10 cellular contexts compared by ENCODE assay signal in the genomic region with DNA sequence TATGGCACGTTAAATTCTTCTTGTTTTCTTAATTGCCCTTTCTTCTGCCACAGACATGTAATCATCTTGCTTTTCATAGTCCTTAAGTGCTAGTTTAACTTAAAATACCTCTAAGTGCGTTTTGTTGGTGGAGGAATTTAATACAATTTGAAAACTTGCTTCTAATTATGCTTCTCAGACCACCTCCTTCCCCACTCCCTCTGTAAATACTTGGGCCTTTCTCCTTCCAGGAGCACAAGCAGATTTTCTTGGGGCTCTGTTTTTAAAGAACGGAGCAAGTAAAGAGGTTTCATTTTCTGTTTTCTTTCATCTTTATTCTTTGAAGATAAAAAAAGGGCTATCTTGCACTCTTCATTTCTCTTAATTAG. TPM values are rescaled to one million over a fixed set of nuclear protein-coding genes. Genes with fewer than 3 reads are reported as not detected.
DNase-seq lines count a peak whose midpoint lies in the region; ATAC-seq and TF ChIP-seq lines count a peak whose summit lies in the region.
"Had no signal": no experiment of that assay in that cellular context is flagged by ENCODE, and none has a peak within 500 bp of the region (broad histone marks: within the 10 kb centered on the region; RNA-seq: fewer than 3 reads in every experiment).

No MANE protein-coding gene starts in this region.

- H3K79me2 ChIP-seq in SK-N-SH (ENCODE audit: insufficient read depth) = peaks cover 42% of the 10 kb centered on the region

- H3K36me3 ChIP-seq in right atrium auricular region (no peaks in the 10 kb centered on the region), SK-N-SH (replicated peaks in 1 of 2; ENCODE audit: control insufficient read depth in 1 of 2, insufficient read depth in 2 of 2, low read length in 1 of 2) (peaks cover 26 to 28% of the 10 kb centered on the region in 2 experiments)

- intact Hi-C loops in Right ventricle myocardium superior (cut with DNase I) = no loop called here
- intact Hi-C loops in lower leg skin (cut with DNase I; ENCODE audit: low total_unique reads) = no loop called here
- intact Hi-C loops in activated CD4-positive, alpha-beta T cell treated with anti-CD3 and anti-CD28 coated beads, Interleukin-2, amount 10 ng/mL, durations not matched to agents 24 days and 14 days (cut with micrococcal nuclease) = no loop called here

- peaks cover 12% of the 10 kb centered on the region; the same call in 1 of the 2 replicates for H4K20me1 ChIP-seq in SK-N-SH (ENCODE audit: insufficient read depth)

- no peak for TF ChIP-seq RAD21 in SK-N-SH (IDR thresholded peaks at IDR 0.05; ENCODE audit: low read length)

- H3K4me1 Mint-ChIP-seq in activated CD4-positive, alpha-beta T cell treated with anti-CD3 and anti-CD28 coated beads, Interleukin-2, amount 10 ng/mL, durations not matched to agents 24 days and 14 days = no peaks in the 10 kb centered on the region

- H3K4me1 ChIP-seq in right atrium auricular region (no peaks in the 10 kb centered on the region), SK-N-SH (ENCODE audit: control insufficient read depth in 1 of 2, insufficient read depth in 2 of 2, low read depth in 1 of 2, low read length in 1 of 2) (peaks cover 19 to 26% of the 10 kb centered on the region in 2 experiments; a peak in 3 of 4 replicates)

- peak overlapping the region; percentile 43 to 57 for H3K4me3 ChIP-seq in right atrium auricular region
- peak overlapping the region; percentile 88 to 93 for H3K4me3 ChIP-seq in SK-N-SH (ENCODE audit: low read depth in 2 of 2, low read length in 1 of 2)
- H3K4me3 ChIP-seq in lower leg skin (ENCODE audit: low read depth, poor library complexity, severe bottlenecking) = peak overlapping the region; percentile 27

- DNase-seq in right atrium auricular region (ENCODE audit: low spot score) (no peak), Right ventricle myocardium superior (no peak), SK-N-SH (no peak), lower leg skin (ENCODE audit: low spot score in 2 of 2) (no peak), AG20443 (ENCODE audit: low spot score) (no peak), NCI-H1105 (lab: John Stamatoyannopoulos, UW) (no peak), activated gamma-delta T cell (lab: John Stamatoyannopoulos, UW) (no peak)
- no peak for DNase-seq in activated CD4-positive, alpha-beta T cell treated with anti-CD3 and anti-CD28 coated beads, Interleukin-2, amount 10 ng/mL, durations not matched to agents 24 days and 14 days
- DNase-seq: activated naive CD4-positive, alpha-beta T cell treated with anti-CD3 and anti-CD28 coated beads, Interleukin-2, amount 50 U/mL, for 16 hours had no signal

- no peak for ATAC-seq in Right ventricle myocardium superior (ENCODE audit: poor library complexity)

- peaks cover 2% of the 10 kb centered on the region for H3K27me3 Mint-ChIP-seq in activated CD4-positive, alpha-beta T cell treated with anti-CD3 and anti-CD28 coated beads, Interleukin-2, amount 10 ng/mL, durations not matched to agents 24 days and 14 days

- peak overlapping the region; percentile 84 for H3K9ac ChIP-seq in SK-N-SH

- peaks cover 17% of the 10 kb centered on the region for H3F3A ChIP-seq in SK-N-SH (replicated peaks; ENCODE audit: insufficient read depth)

- TF ChIP-seq CTCF in right atrium auricular region (IDR thresholded peaks at IDR 0.05) (no peak), SK-N-SH (IDR thresholded peaks at IDR 0.05) (no peak), lower leg skin (IDR thresholded peaks at IDR 0.05) (no peak)

- H3K36me3 Mint-ChIP-seq in activated CD4-positive, alpha-beta T cell treated with anti-CD3 and anti-CD28 coated beads, Interleukin-2, amount 10 ng/mL, durations not matched to agents 24 days and 14 days (ENCODE audit: low read depth) = no peaks in the 10 kb centered on the region

- peak overlapping the region; percentile 75 to 77 for H3K27ac ChIP-seq in right atrium auricular region
- peak overlapping the region; percentile 89 to 99 for H3K27ac ChIP-seq in SK-N-SH (ENCODE audit: low read depth in 2 of 2, low read length in 1 of 2)

- peak overlapping the region; percentile 82 for H2AFZ ChIP-seq in SK-N-SH (ENCODE audit: low read depth)

- no peaks in the 10 kb centered on the region for H3K9me3 Mint-ChIP-seq in activated CD4-positive, alpha-beta T cell treated with anti-CD3 and anti-CD28 coated beads, Interleukin-2, amount 10 ng/mL, durations not matched to agents 24 days and 14 days

- WGBS in SK-N-SH (ENCODE audit: low lambda C conversion rate) = 19% methylated on average over 3 of the region's 3 CpGs
- WGBS in lower leg skin, 2 donors = 3 to 7% methylated on average over 3 of the region's 3 CpGs

- TF ChIP-seq POLR2A in lower leg skin (IDR thresholded peaks at IDR 0.05) = no peak

- peak overlapping the region; percentile 86 for H3K4me2 ChIP-seq in SK-N-SH

- no peaks in the 10 kb centered on the region for H3K9me2 ChIP-seq in SK-N-SH

- no peak overlapping the region for H3K4me3 Mint-ChIP-seq in activated CD4-positive, alpha-beta T cell treated with anti-CD3 and anti-CD28 coated beads, Interleukin-2, amount 10 ng/mL, durations not matched to agents 24 days and 14 days

- no peak overlapping the region for H3K27ac Mint-ChIP-seq in activated CD4-positive, alpha-beta T cell treated with anti-CD3 and anti-CD28 coated beads, Interleukin-2, amount 10 ng/mL, durations not matched to agents 24 days and 14 days
- H3K27ac Mint-ChIP-seq: nephron had no signal

- CTCF ChIA-PET in SK-N-SH (lab: Yijun Ruan, JAX) = interaction anchor here (0.8 to 2.1 kb wide), 8 partner anchors 12 to 1148 kb away, joined by 3 to 9 read pairs (median 4); no protein-coding TSS in a partner anchor

- POLR2A ChIA-PET in SK-N-SH (lab: Yijun Ruan, JAX) = interaction anchor here (0.9 to 1.4 kb wide), 3 partner anchors 13 to 1482 kb away, joined by 3 to 5 read pairs (median 4); a partner anchor contains a TSS

- H3K27me3 ChIP-seq in right atrium auricular region (no peaks in the 10 kb centered on the region), SK-N-SH (ENCODE audit: insufficient read depth) (no peaks in the 10 kb centered on the region)

- no peak for TF ChIP-seq EP300 in SK-N-SH (IDR thresholded peaks at IDR 0.05; ENCODE audit: borderline replicate concordance in 1 of 2, low read depth in 1 of 2, low read length in 1 of 2)

- H3K9me3 ChIP-seq in right atrium auricular region (no peaks in the 10 kb centered on the region), SK-N-SH (no peaks in the 10 kb centered on the region)

TF ChIP-seq in SK-N-SH, 30 proteins besides CTCF, POLR2A, EP300 and RAD21:
- TF ChIP-seq FOXJ3 (CRISPR knock-in tag; IDR thresholded peaks at IDR 0.05) (no peak), GATA2 (CRISPR knock-in tag; IDR thresholded peaks at IDR 0.05) (no peak), RFX5 (IDR thresholded peaks at IDR 0.05; ENCODE audit: low read length) (no peak), TAF1 (IDR thresholded peaks at IDR 0.05; ENCODE audit: borderline replicate concordance, low read depth, low read length) (no peak), NRF1 (IDR thresholded peaks at IDR 0.05; ENCODE audit: low read depth, low read length) (no peak), JUND (IDR thresholded peaks at IDR 0.05) (no peak), FOSL2 (IDR thresholded peaks at IDR 0.05; ENCODE audit: borderline replicate concordance, low read depth) (no peak), CHD2 (IDR thresholded peaks at IDR 0.05; ENCODE audit: low read length, partially characterized antibody) (no peak), TEAD4 (IDR thresholded peaks at IDR 0.05; ENCODE audit: borderline replicate concordance, insufficient read depth) (no peak), SIN3A (IDR thresholded peaks at IDR 0.05; ENCODE audit: borderline replicate concordance, low read depth, low read length) (no peak), RXRA (IDR thresholded peaks at IDR 0.05; ENCODE audit: borderline replicate concordance, low read depth) (no peak), RCOR1 (IDR thresholded peaks at IDR 0.05; ENCODE audit: low read length) (no peak), YY1 (IDR thresholded peaks at IDR 0.05; ENCODE audit: low read depth) (no peak)
- TF ChIP-seq, protein P1, sequence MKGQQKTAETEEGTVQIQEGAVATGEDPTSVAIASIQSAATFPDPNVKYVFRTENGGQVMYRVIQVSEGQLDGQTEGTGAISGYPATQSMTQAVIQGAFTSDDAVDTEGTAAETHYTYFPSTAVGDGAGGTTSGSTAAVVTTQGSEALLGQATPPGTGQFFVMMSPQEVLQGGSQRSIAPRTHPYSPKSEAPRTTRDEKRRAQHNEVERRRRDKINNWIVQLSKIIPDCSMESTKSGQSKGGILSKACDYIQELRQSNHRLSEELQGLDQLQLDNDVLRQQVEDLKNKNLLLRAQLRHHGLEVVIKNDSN (IDR thresholded peaks at IDR 0.05; ENCODE audit: borderline replicate concordance, low read depth) = no peak
- TF ChIP-seq, protein P2, sequence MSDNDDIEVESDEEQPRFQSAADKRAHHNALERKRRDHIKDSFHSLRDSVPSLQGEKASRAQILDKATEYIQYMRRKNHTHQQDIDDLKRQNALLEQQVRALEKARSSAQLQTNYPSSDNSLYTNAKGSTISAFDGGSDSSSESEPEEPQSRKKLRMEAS (IDR thresholded peaks at IDR 0.05; ENCODE audit: low read depth) = no peak
TF ChIP-seq in SK-N-SH: peak in this region for 0.

RNA-seq across cellular contexts. Expression of a gene that starts 0.6 kb away (rescaled TPM):
- total RNA-seq in right atrium auricular region (1 to 10 TPM; 5.3 to 5.6 TPM), Right ventricle myocardium superior (5.0 TPM), lower leg skin (10 to 100 TPM in 1 of 4 donors, 1 to 10 TPM in 3; 4.4 to 18.3 (median 7.2) TPM)
- 25.0 and 37.5 TPM in 2 replicates for polyA plus RNA-seq in SK-N-SH (2012; rRNA removed)
- polyA plus RNA-seq in SK-N-SH (2012; cell fraction: cytosol; rRNA removed) = 26.5 and 30.9 TPM in 2 replicates
- polyA plus RNA-seq in SK-N-SH (2012; cell fraction: nucleus; rRNA removed) = 29.4 and 37.0 TPM in 2 replicates
- total RNA-seq in activated CD4-positive, alpha-beta T cell treated with anti-CD3 and anti-CD28 coated beads, Interleukin-2, amount 10 ng/mL, durations not matched to agents 24 days and 14 days = not detected in 2 replicates

Comparison
In these comparisons a context has a peak if more than half of its experiments do, and no peak if none do; other contexts are left out.
1. H3K4me3 ChIP-seq: peak in every context shown above with its lines; median percentile 90 in SK-N-SH; 50 in right atrium auricular region; 27 in lower leg skin.